Comparison of ENCODE assay signal across 26 cellular contexts in genomic region chr5:156036640-156037039, GRCh38.
DNase-seq lines count a peak whose midpoint lies in the region; ATAC-seq and TF ChIP-seq lines count a peak whose summit lies in the region.
"Had no signal": no experiment of that assay in that cellular context is flagged by ENCODE, and none has a peak within 500 bp of the region (broad histone marks: within the 10 kb centered on the region; RNA-seq: fewer than 3 reads in every experiment).

No MANE protein-coding gene starts in this region.

- POLR2A ChIA-PET in RWPE1 (lab: Yijun Ruan, JAX; ENCODE audit: low non-redundant PET) = no interaction called here

- peak; percentile 77 to 84 for ATAC-seq in left cardiac atrium
- ATAC-seq in left colon = no peak
- ATAC-seq: activated T-helper 17 cell treated with anti-CD3 and anti-CD28 coated beads, Interleukin-2, amount 50 U/mL, for 72 hours; effector memory CD8-positive, alpha-beta T cell; esophagus mucosa; stimulated activated naive B cell treated with anti-CD40 and anti-IgM and Interleukin-4, amounts not matched to agents 10 μg/mL and 1 μg/mL and 100 μg/mL, for 72 hours had no signal

- peak; percentile 46 for DNase-seq in EH (ENCODE audit: low read depth)
- DNase-seq in amniotic stem cell (lab: John Stamatoyannopoulos, UW) = peak; percentile 33
- no peak for DNase-seq in left cardiac atrium
- DNase-seq in superior temporal gyrus (ENCODE audit: extremely low spot score) = peak; percentile 3
- DNase-seq in NCI-H345 treated with DMSO at 0.1 percent for 48 hours (lab: John Stamatoyannopoulos, UW; ENCODE audit: unreplicated experiment) = no peak
- no peak for DNase-seq in RWPE1 (ENCODE audit: low spot score)
- DNase-seq in stomach = no peak
- no peak for DNase-seq in left colon
- DNase-seq: activated CD4-positive, alpha-beta T cell treated with anti-CD3 and anti-CD28 coated beads, Interleukin-2, amount 50 U/mL, for 48 hours; activated CD4-positive, CD25-positive, alpha-beta regulatory T cell; activated CD8-positive, alpha-beta memory T cell treated with anti-CD3 and anti-CD28 coated beads, Interleukin-2, amount 50 U/mL, for 4 hours; DMS153; effector memory CD8-positive, alpha-beta T cell; GOT3; KG1; kidney; NCI-H1436 treated with DMSO at 0.1 percent for 48 hours; NCI-H524; occipital lobe; PC-9; SIG-M5; stimulated activated CD4-positive, alpha-beta T cell treated with anti-CD3 and anti-CD28 coated beads, Interleukin-4, amount 100 ng/mL, for 1 hour; stimulated activated naive B cell treated with anti-CD40 and anti-IgM and Interleukin-4, amounts not matched to agents 10 μg/mL and 1 μg/mL and 100 μg/mL, for 72 hours had no signal

- no peaks in the 10 kb centered on the region for H3K4me1 ChIP-seq in stomach

- TF ChIP-seq POLR2A in stomach (IDR thresholded peaks at IDR 0.05) = no peak

- H3K36me3 ChIP-seq in stomach = no peaks in the 10 kb centered on the region
- H3K36me3 ChIP-seq: thyroid gland had no signal

- no peak overlapping the region for H3K27ac ChIP-seq in RWPE1
- H3K27ac ChIP-seq in stomach = no peak overlapping the region
- H3K27ac ChIP-seq: PC-9 had no signal

- intact Hi-C loops in left cardiac atrium (cut with DNase I) = no loop called here
- intact Hi-C loops in stomach (cut with DNase I; ENCODE audit: low total_unique reads) = no loop called here
- intact Hi-C loops in left colon (cut with DNase I, micrococcal nuclease) = no loop called here

- H3K9me3 ChIP-seq in stomach = no peaks in the 10 kb centered on the region
- H3K9me3 ChIP-seq: thyroid gland had no signal

- H3K27me3 ChIP-seq in stomach = no peaks in the 10 kb centered on the region
- H3K27me3 ChIP-seq: thyroid gland had no signal

- CTCF ChIA-PET in RWPE1 (lab: Yijun Ruan, JAX) = no interaction called here

- no peak for TF ChIP-seq EP300 in stomach (IDR thresholded peaks at IDR 0.05)

- TF ChIP-seq CTCF in RWPE1 (conservative IDR thresholded peaks at IDR 0.05; ENCODE audit: low read depth) (no peak), stomach (IDR thresholded peaks at IDR 0.05) (no peak)

- no peak overlapping the region for H3K4me3 ChIP-seq in stomach
- H3K4me3 ChIP-seq: PC-9, thyroid gland had no signal

Comparison
In these comparisons a context has a peak if more than half of its experiments do, and no peak if none do; other contexts are left out.
1. DNase-seq: peak in EH (single experiment), amniotic stem cell (single experiment) and superior temporal gyrus (single experiment); none in left cardiac atrium (single experiment), NCI-H345 treated with DMSO at 0.1 percent for 48 hours (single experiment), RWPE1 (single experiment), stomach (single experiment) and left colon (0 of 2).